8 cellular contexts compared by ENCODE assay signal in the genomic region with DNA sequence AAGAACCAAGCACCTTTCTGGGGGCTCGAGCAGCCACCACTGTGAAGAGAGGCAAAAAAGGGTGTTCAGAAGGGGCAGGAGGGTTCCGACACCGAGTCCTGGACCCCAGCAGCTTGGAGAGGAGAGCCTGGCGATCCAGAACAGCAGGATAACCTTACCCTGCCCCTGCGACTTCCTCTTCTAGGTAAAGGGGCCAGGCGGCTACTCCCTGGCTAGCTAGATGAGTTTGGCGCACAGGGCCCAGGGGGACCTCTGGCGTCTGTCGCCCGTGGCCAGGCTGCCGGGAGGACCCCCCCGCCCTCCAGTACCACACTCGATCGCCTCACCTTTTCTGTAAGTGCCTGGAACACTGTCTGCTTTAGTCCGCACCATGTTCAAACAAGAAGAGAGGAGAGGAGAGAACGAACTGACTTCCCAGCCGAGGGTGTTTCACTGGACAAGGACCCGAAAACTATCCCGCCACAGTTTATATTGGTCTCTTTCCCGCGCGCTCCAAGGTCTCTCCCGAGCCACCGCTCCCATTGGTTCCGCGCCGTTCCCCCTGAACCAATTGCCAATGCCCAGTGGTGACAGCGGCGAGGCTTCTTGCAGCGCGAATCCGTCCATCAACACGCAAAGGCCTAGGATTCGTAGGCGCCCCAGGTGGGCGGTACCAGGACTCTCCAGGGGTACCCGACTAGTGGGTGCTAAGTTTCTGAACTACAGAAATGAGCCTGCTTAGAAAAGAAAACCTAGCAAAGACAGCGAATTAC. TPM values are rescaled to one million over a fixed set of nuclear protein-coding genes. Genes with fewer than 3 reads are reported as not detected.
DNase-seq lines count a peak whose midpoint lies in the region; ATAC-seq, FAIRE-seq and TF ChIP-seq lines count a peak whose summit lies in the region.

A gene with protein sequence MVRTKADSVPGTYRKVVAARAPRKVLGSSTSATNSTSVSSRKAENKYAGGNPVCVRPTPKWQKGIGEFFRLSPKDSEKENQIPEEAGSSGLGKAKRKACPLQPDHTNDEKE (minus strand): TSS at position 442 of the 752 bp plus-strand sequence. CDS start 70 bp downstream, at position 372.

- ATAC-seq in GM21381 (IDR thresholded peaks at IDR 0.05; ENCODE audit: unreplicated experiment) (peak; percentile 99), memory B cell (ENCODE audit: low read depth) (peak; percentile 99)

- H3K27me3 Mint-ChIP-seq in memory B cell, result no peaks in the 10 kb centered on the region

- TF ChIP-seq CTCF in H1 (IDR thresholded peaks at IDR 0.05; ENCODE audit: control extremely low read depth in 1 of 3, insufficient read depth in 1 of 3, low read depth in 1 of 3, low read length in 3 of 3), result no peak; a peak in 1 of 4 replicates

- no peaks in the 10 kb centered on the region for H3K36me3 Mint-ChIP-seq in memory B cell

- H3K27ac ChIP-seq in H1 (ENCODE audit: low read depth, low read length), result 0 out of 2 replicates have a peak within 1 kb of the TSS, but pooled peaks have one; percentile 21

- H2BK120ac ChIP-seq in H1 (replicated peaks; ENCODE audit: low read depth, low read length), result no peak within 1 kb of the TSS

- H2BK20ac ChIP-seq in H1 (ENCODE audit: low read length), result no peak within 1 kb of the TSS

- 2% methylated on average over 38 of the region's 38 CpGs; no CpG with 5 or more reads in 1 of the 2 experiments for WGBS in H1 (ENCODE audit: extremely low coverage in 1 of 2, insufficient coverage in 1 of 2, insufficient read length in 1 of 2, insufficient replicate concordance in 2 of 2, low coverage in 1 of 2, low lambda C conversion rate in 2 of 2, missing lambda C conversion rate in 1 of 2), 2 experiments

- H4K91ac ChIP-seq in H1 (replicated peaks; ENCODE audit: insufficient read length, low read length), result no peak within 1 kb of the TSS

- H2BK15ac ChIP-seq in H1 (ENCODE audit: low read length), result no peak within 1 kb of the TSS

- in situ Hi-C loops in Caki2 (cut with HindIII; ENCODE audit: low pct_unique_long_range_greater_than_20kb, low sequenced_read_pairs), result no loop called here

- peak; percentile 85 to 97 for TF ChIP-seq POLR2A in H1 (IDR thresholded peaks at IDR 0.05; ENCODE audit: control extremely low read depth in 1 of 2, low read depth in 2 of 2, low read length in 2 of 2)

- H3K14ac ChIP-seq in H1 (ENCODE audit: insufficient read length), result no peak within 1 kb of the TSS

- peak within 1 kb of the TSS; percentile 82 to 90 (median 83) for H3K4me3 ChIP-seq in H1 (ENCODE audit: extremely low read depth in 1 of 4, insufficient read depth in 2 of 4, low read depth in 3 of 4, low read length in 4 of 4)

- H3K27me3 ChIP-seq in H1 (replicated peaks in 1 of 4; ENCODE audit: control insufficient read depth in 3 of 4, extremely low read depth in 1 of 4, insufficient read depth in 3 of 4, low read length in 3 of 4), result no peaks in the 10 kb centered on the region

- no peak for TF ChIP-seq EP300 in H1 (IDR thresholded peaks at IDR 0.05; ENCODE audit: borderline replicate concordance in 1 of 2, low read depth in 2 of 2, low read length in 2 of 2)

- peaks cover 3% of the 10 kb centered on the region; the same call in 1 of the 2 replicates for H3K79me1 ChIP-seq in H1 (ENCODE audit: low read depth, low read length)

- H3K56ac ChIP-seq in H1 (replicated peaks; ENCODE audit: insufficient read length, low read depth, low read length), result no peak within 1 kb of the TSS

- H3K4ac ChIP-seq in H1 (replicated peaks; ENCODE audit: insufficient read length, low read depth, low read length), result no peak within 1 kb of the TSS

- no peak within 1 kb of the TSS for H2BK12ac ChIP-seq in H1 (ENCODE audit: low read depth, low read length)

- peak within 1 kb of the TSS; percentile 56 for H4K5ac ChIP-seq in H1 (ENCODE audit: insufficient read length, low read depth, low read length)

- H3K4me3 Mint-ChIP-seq in memory B cell, result peak within 1 kb of the TSS; percentile 89

- no peak within 1 kb of the TSS for H2AK5ac ChIP-seq in H1 (ENCODE audit: low read depth, low read length)

- H4K20me1 ChIP-seq in H1 (replicated peaks in 1 of 2; ENCODE audit: control insufficient read depth in 1 of 2, insufficient read depth in 2 of 2, low read length in 2 of 2), result no peaks in the 10 kb centered on the region

- no peak within 1 kb of the TSS; the same call in 1 of the 2 replicates for H4K8ac ChIP-seq in H1 (ENCODE audit: extremely low read depth, insufficient read depth, low read length)

- no peaks in the 10 kb centered on the region for H3K9me3 ChIP-seq in H1 (ENCODE audit: insufficient read depth in 2 of 2, low read depth in 1 of 2, low read length in 1 of 2)

- FAIRE-seq in HTR-8/SVneo (lab: Jason Lieb, UNC), result peak; percentile 89
- peak; percentile 85 for FAIRE-seq in H1 (lab: Jason Lieb, UNC)

- peaks cover 0 to 11% (median 1%) of the 10 kb centered on the region in 4 experiments; a peak in 2 of 8 replicates for H3K36me3 ChIP-seq in H1 (ENCODE audit: control insufficient read depth in 2 of 4, insufficient read depth in 4 of 4, low read length in 3 of 4)

- POLR2A ChIA-PET in activated CD8-positive, alpha-beta memory T cell treated with anti-CD3 and anti-CD28 coated beads for 36 hours (lab: Charles Lee), result no interaction called here
- POLR2A ChIA-PET in H1 (lab: Charles Lee; ENCODE audit: partially characterized antibody), result interaction anchor here (0.7 to 2.4 kb wide), 9 partner anchors 9 to 237 kb away, joined by 3 to 8 read pairs (median 4); a partner anchor contains a TSS

- no peaks in the 10 kb centered on the region for H3K4me1 ChIP-seq in H1 (replicated peaks in 1 of 4; ENCODE audit: control insufficient read depth in 3 of 4, insufficient read depth in 4 of 4, low read length in 3 of 4)

- DNase-seq in Caki2 (ENCODE audit: low read depth), result peak; percentile 87
- DNase-seq in HTR-8/SVneo (ENCODE audit: insufficient read length, low spot score), result peak; percentile 94
- peak; percentile 95 for DNase-seq in NOMO-1 treated with DMSO at 0.1 percent for 48 hours (lab: John Stamatoyannopoulos, UW; ENCODE audit: unreplicated experiment)
- DNase-seq in H1 (ENCODE audit: low read depth in 1 of 2, low spot score in 2 of 2), result peak; percentile 82 to 90
- DNase-seq in memory B cell (ENCODE audit: low spot score in 2 of 2), result peak; percentile 71 to 72
- peak; percentile 86 for DNase-seq in stimulated activated CD8-positive, alpha-beta memory T cell treated with anti-CD3 and anti-CD28 coated beads, Interleukin-12 subunit alpha, Interleukin-12 subunit beta, amount 100 ng/mL, for 1 hour (ENCODE audit: low read depth)

- H3K27ac Mint-ChIP-seq in memory B cell, result peak within 1 kb of the TSS; percentile 48

- peak within 1 kb of the TSS; percentile 78 to 89 for H3K4me2 ChIP-seq in H1 (ENCODE audit: insufficient read depth in 1 of 2, low read depth in 2 of 2, low read length in 2 of 2)

- CTCF ChIA-PET in activated CD8-positive, alpha-beta memory T cell treated with anti-CD3 and anti-CD28 coated beads for 36 hours (lab: Charles Lee), result interaction anchor here (1.6 kb wide), 1 partner anchor 218 kb away, joined by 3 read pairs; a partner anchor contains a TSS
- CTCF ChIA-PET in H1 (lab: Charles Lee; ENCODE audit: partially characterized antibody), result interaction anchor here (1.7 kb wide), 1 partner anchor 300 kb away, joined by 4 read pairs; no protein-coding TSS in a partner anchor

- H2AFZ ChIP-seq in H1 (ENCODE audit: low read length), result peak within 1 kb of the TSS; percentile 88; the same call in 1 of the 2 replicates

- H3K23ac ChIP-seq in H1 (ENCODE audit: insufficient read length), result no peak within 1 kb of the TSS

- H2BK5ac ChIP-seq in H1 (ENCODE audit: low read depth, low read length), result no peak within 1 kb of the TSS

- peaks cover 5% of the 10 kb centered on the region; the same call in 1 of the 2 replicates for H3K23me2 ChIP-seq in H1 (ENCODE audit: low read depth, low read length)

- H3K4me1 Mint-ChIP-seq in memory B cell, result peaks cover 5% of the 10 kb centered on the region

- no peaks in the 10 kb centered on the region for H3K9me3 Mint-ChIP-seq in memory B cell

- peak within 1 kb of the TSS; percentile 55 to 91 (median 78) for H3K9ac ChIP-seq in H1 (replicated peaks in 1 of 4; ENCODE audit: extremely low read depth in 1 of 4, low read depth in 3 of 4, low read length in 3 of 4)

- peak; percentile 10 to 28; a peak in 1 of 4 replicates for TF ChIP-seq RAD21 in H1 (IDR thresholded peaks at IDR 0.05 in 1 of 2, conservative IDR thresholded peaks at IDR 0.05 in 1 of 2; ENCODE audit: low read depth in 2 of 2, low read length in 2 of 2)

- peaks cover 0 to 23% of the 10 kb centered on the region in 2 experiments; a peak in 2 of 4 replicates for H3K79me2 ChIP-seq in H1 (ENCODE audit: control insufficient read depth in 1 of 2, insufficient read depth in 2 of 2, low read length in 2 of 2)

- peak within 1 kb of the TSS; percentile 4; the same call in 1 of the 2 replicates for H3K18ac ChIP-seq in H1 (ENCODE audit: extremely low read depth, low read length)

TF ChIP-seq in H1, 55 proteins besides CTCF, POLR2A, EP300 and RAD21 (continues in another document):
- TF ChIP-seq BCL11A (IDR thresholded peaks at IDR 0.05; ENCODE audit: low read depth in 2 of 2, low read length in 2 of 2), result no peak
- peak; percentile 90 for TF ChIP-seq TAF1 (IDR thresholded peaks at IDR 0.05; ENCODE audit: low read depth, low read length)
- peak; percentile 64 for TF ChIP-seq TAF7 (optimal IDR thresholded peaks at IDR 0.05; ENCODE audit: borderline replicate concordance, low read depth, low read length)
- peak; percentile 44 for TF ChIP-seq SP2 (IDR thresholded peaks at IDR 0.05; ENCODE audit: low read length)

RNA-seq across cellular contexts. Expression of the gene that starts here (rescaled TPM):
- total RNA-seq in Caki2 (2014; rRNA removed; shearing (Covaris generic); ENCODE audit: low replicate concordance), result 73.7 and 79.2 TPM in 2 replicates
- total RNA-seq in activated CD8-positive, alpha-beta memory T cell treated with anti-CD3 and anti-CD28 coated beads for 36 hours, result 10 to 100 TPM; 93.0 to 99.1 TPM
- total RNA-seq in H1 (2021; fragmentation: NEBNext Ultra II Directional; extraction: Animal tissue kit (Norgen Biotek cat#: 25700)), result 65.7 and 76.2 TPM in 2 replicates
- 39.1 and 124 TPM in 2 replicates for polyA plus RNA-seq in H1 (2011; rRNA removed)
- 133 TPM for polyA plus RNA-seq in H1 (2011; cell fraction: cytosol; rRNA removed)
- 167 TPM for polyA plus RNA-seq in H1 (2011; cell fraction: nucleus; rRNA removed)
- 69.2 to 206 TPM (median 107 TPM) in 4 replicates for polyA plus RNA-seq in H1 (2012, experiment 1 of 2)
- polyA plus RNA-seq in H1 (2012, experiment 2 of 2), result 45.1 TPM
- 52.6 TPM for polyA plus RNA-seq in H1 (2013, experiment 1 of 2)
- 50.7 TPM for polyA plus RNA-seq in H1 (2013, experiment 2 of 2)
- 114 and 182 TPM in 2 replicates for polyA minus RNA-seq in H1 (2011; rRNA and poly(A)+ RNA removed)
- polyA minus RNA-seq in H1 (2011; cell fraction: cytosol; rRNA and poly(A)+ RNA removed), result 9.8 TPM
- 35.9 TPM for polyA minus RNA-seq in H1 (2011; cell fraction: nucleus; rRNA and poly(A)+ RNA removed)

Comparison
In these comparisons a context has a peak if more than half of its experiments do, and no peak if none do; other contexts are left out.
1. Peak in every context shown above with its lines: DNase-seq, ATAC-seq, H3K4me3 ChIP-seq and H3K27ac ChIP-seq.